ENCODE assay signal across 8 cellular contexts in genomic region chr19:46990998-46991676, GRCh38. TPM values are rescaled to one million over a fixed set of nuclear protein-coding genes. Genes with fewer than 3 reads are reported as not detected.
DNase-seq lines count a peak whose midpoint lies in the region; ATAC-seq and TF ChIP-seq lines count a peak whose summit lies in the region.

No MANE protein-coding gene starts in this region.

- no peaks in the 10 kb centered on the region for H3K27me3 ChIP-seq in CD4-positive, alpha-beta memory T cell (ENCODE audit: insufficient read depth, low read length)
- H3K27me3 ChIP-seq in HUES64 (ENCODE audit: insufficient read depth, low read length): no peaks in the 10 kb centered on the region
- H3K27me3 ChIP-seq in Panc1 (ENCODE audit: control insufficient read depth, insufficient read depth, low read length): no peaks in the 10 kb centered on the region

- CTCF ChIA-PET in CD4-positive, alpha-beta memory T cell (lab: Charles Lee; ENCODE audit: partially characterized antibody): interaction anchor here (0.5 to 6.9 kb wide), 37 partner anchors 10 to 233 kb away, joined by 3 to 123 read pairs (median 5); partner anchors contain the start of genes AP2S1 and ARHGAP35
- CTCF ChIA-PET in Panc1 (lab: Charles Lee): interaction anchor here (0.5 to 1.0 kb wide), 3 partner anchors 11 to 180 kb away, joined by 3 to 6 read pairs (median 3); no protein-coding TSS in a partner anchor

- H3K27me3 Mint-ChIP-seq in CD4-positive, alpha-beta memory T cell: no peaks in the 10 kb centered on the region
- H3K27me3 Mint-ChIP-seq in nephron (ENCODE audit: low read depth): no peaks in the 10 kb centered on the region
- no peaks in the 10 kb centered on the region for H3K27me3 Mint-ChIP-seq in stimulated activated naive CD8-positive, alpha-beta T cell treated with anti-CD3 and anti-CD28 coated beads, Interleukin-15, amount 100 ng/mL, for 72 hours

- peak; percentile 45 to 64 (median 51) for DNase-seq in CD4-positive, alpha-beta memory T cell
- peak; percentile 27 for DNase-seq in Panc1 (ENCODE audit: low read depth, low spot score)
- DNase-seq in activated T-helper 1 cell treated with Interleukin-2 at 50 U/mL for 16 hours (ENCODE audit: low read depth): peak; percentile 38
- DNase-seq in fibroblast of peridontal ligament (ENCODE audit: extremely low read depth): peak; percentile 93
- DNase-seq in stimulated activated naive CD8-positive, alpha-beta T cell treated with anti-CD3 and anti-CD28 coated beads, Interleukin-15, amount 100 ng/mL, for 72 hours: peak in 1 of 2 donors; percentile 49
- DNase-seq in mesenteric fat pad (ENCODE audit: low spot score): no peak

- TF ChIP-seq CTCF in Panc1 (IDR thresholded peaks at IDR 0.05): peak; percentile 81; the same call in 1 of the 2 replicates
- peak; percentile 83 to 92 (median 87) for TF ChIP-seq CTCF in nephron (IDR thresholded peaks at IDR 0.05; ENCODE audit: unreplicated experiment in 3 of 3)

- POLR2A ChIA-PET in CD4-positive, alpha-beta memory T cell (lab: Charles Lee; ENCODE audit: partially characterized antibody): interaction anchor here (0.8 to 3.4 kb wide), 10 partner anchors 11 to 134 kb away, joined by 3 to 28 read pairs (median 6); partner anchors contain the start of gene ARHGAP35
- POLR2A ChIA-PET in Panc1 (lab: Charles Lee): no interaction called here

- H3K4me1 Mint-ChIP-seq in CD4-positive, alpha-beta memory T cell: peaks cover 12 to 20% (median 14%) of the 10 kb centered on the region in 4 donors
- peaks cover 17% of the 10 kb centered on the region for H3K4me1 Mint-ChIP-seq in nephron
- H3K4me1 Mint-ChIP-seq in stimulated activated naive CD8-positive, alpha-beta T cell treated with anti-CD3 and anti-CD28 coated beads, Interleukin-15, amount 100 ng/mL, for 72 hours: peaks cover 12% of the 10 kb centered on the region

- peak; percentile 73 for ATAC-seq in Panc1
- peak; percentile 58 for ATAC-seq in stimulated activated naive CD8-positive, alpha-beta T cell treated with anti-CD3 and anti-CD28 coated beads, Interleukin-15, amount 100 ng/mL, for 72 hours

- H3K9ac ChIP-seq in HUES64 (ENCODE audit: low read depth, low read length): peak overlapping the region; percentile 41; the same call in 1 of the 2 replicates

- peaks cover 20 to 38% of the 10 kb centered on the region in 2 donors for H3K36me3 Mint-ChIP-seq in CD4-positive, alpha-beta memory T cell
- peaks cover 27% of the 10 kb centered on the region for H3K36me3 Mint-ChIP-seq in nephron (ENCODE audit: low read depth)

- no TSS peak for BruUV-seq in Panc1 (replicated peaks; lab: Mats Ljungman, UMichigan)

- H3K36me3 ChIP-seq in CD4-positive, alpha-beta memory T cell (ENCODE audit: insufficient read depth, low read length): peaks cover 40% of the 10 kb centered on the region
- H3K36me3 ChIP-seq in HUES64 (ENCODE audit: insufficient read depth, low read length) (peaks cover 55% of the 10 kb centered on the region), Panc1 (ENCODE audit: control insufficient read depth, insufficient read depth, low read length) (peaks cover 2% of the 10 kb centered on the region)

- in situ Hi-C loops in Panc1 (cut with HindIII; ENCODE audit: low pct_unique_long_range_greater_than_20kb, low sequenced_read_pairs): no loop called here

- peaks cover 14% of the 10 kb centered on the region for H3K4me1 ChIP-seq in CD4-positive, alpha-beta memory T cell (ENCODE audit: insufficient read depth, low read length)
- H3K4me1 ChIP-seq in HUES64 (ENCODE audit: insufficient read depth, low read length): peaks cover 8% of the 10 kb centered on the region; the same call in 1 of the 2 replicates
- peaks cover 7% of the 10 kb centered on the region for H3K4me1 ChIP-seq in Panc1 (ENCODE audit: control insufficient read depth, insufficient read depth, low read length)

- WGBS in HUES64: 44% methylated on average over 17 of the region's 19 CpGs

- H3K9me3 ChIP-seq in CD4-positive, alpha-beta memory T cell (ENCODE audit: control insufficient read depth in 1 of 2, low read length in 2 of 2): no peaks in the 10 kb centered on the region
- H3K9me3 ChIP-seq in HUES64 (ENCODE audit: insufficient read depth, low read depth, low read length) (no peaks in the 10 kb centered on the region), Panc1 (ENCODE audit: control insufficient read depth, insufficient read depth, low read depth, low read length) (no peaks in the 10 kb centered on the region)

- intact Hi-C loops in CD4-positive, alpha-beta memory T cell (cut with micrococcal nuclease): loop anchor here (1.0 to 2.0 kb wide), 5 partner anchors 36 to 234 kb away; partner anchors contain the start of gene ARHGAP35
- intact Hi-C loops in Panc1 (cut with micrococcal nuclease; ENCODE audit: unreplicated experiment): loop anchor here (5.0 kb wide), 1 partner anchor 124 kb away; no protein-coding TSS in a partner anchor

- no peak overlapping the region for H3K4me3 ChIP-seq in CD4-positive, alpha-beta memory T cell (ENCODE audit: low read length in 2 of 2)
- no peak overlapping the region for H3K4me3 ChIP-seq in HUES64 (ENCODE audit: low read length)
- H3K4me3 ChIP-seq in Panc1 (ENCODE audit: low read depth in 2 of 2, low read length in 2 of 2): no peak overlapping the region

- H3K27ac ChIP-seq in CD4-positive, alpha-beta memory T cell (ENCODE audit: low read depth, low read length): no peak overlapping the region
- peak overlapping the region; percentile 43; the same call in 1 of the 2 replicates for H3K27ac ChIP-seq in HUES64 (ENCODE audit: low read depth, low read length)
- peak overlapping the region; percentile 39; the same call in 1 of the 2 replicates for H3K27ac ChIP-seq in Panc1 (ENCODE audit: low read length)

- peak overlapping the region in 5 of 7 donors; percentile 42 to 59 (median 48) for H3K27ac Mint-ChIP-seq in CD4-positive, alpha-beta memory T cell
- H3K27ac Mint-ChIP-seq in nephron: peak overlapping the region; percentile 68 to 92 (median 84)
- H3K27ac Mint-ChIP-seq in stimulated activated naive CD8-positive, alpha-beta T cell treated with anti-CD3 and anti-CD28 coated beads, Interleukin-15, amount 100 ng/mL, for 72 hours: no peak overlapping the region

- H3K9me3 Mint-ChIP-seq in CD4-positive, alpha-beta memory T cell: no peaks in the 10 kb centered on the region
- H3K9me3 Mint-ChIP-seq in nephron: no peaks in the 10 kb centered on the region
- no peaks in the 10 kb centered on the region for H3K9me3 Mint-ChIP-seq in stimulated activated naive CD8-positive, alpha-beta T cell treated with anti-CD3 and anti-CD28 coated beads, Interleukin-15, amount 100 ng/mL, for 72 hours

- peak overlapping the region in 3 of 8 donors; percentile 2 to 46 (median 34) for H3K4me3 Mint-ChIP-seq in CD4-positive, alpha-beta memory T cell
- peak overlapping the region; percentile 38 to 60 (median 46) for H3K4me3 Mint-ChIP-seq in nephron
- H3K4me3 Mint-ChIP-seq in stimulated activated naive CD8-positive, alpha-beta T cell treated with anti-CD3 and anti-CD28 coated beads, Interleukin-15, amount 100 ng/mL, for 72 hours: peak overlapping the region in 1 of 2 donors; percentile 4

RNA-seq across cellular contexts. Expression of gene NPAS1, which starts 28.5 kb away (rescaled TPM):
- total RNA-seq in CD4-positive, alpha-beta memory T cell: under 1 TPM; 0.35 to 0.64 TPM
- not detected for polyA plus RNA-seq in CD4-positive, alpha-beta memory T cell
- 4.2 TPM for polyA plus RNA-seq in HUES64 (2013, experiment 1 of 2)
- 6.7 TPM for polyA plus RNA-seq in HUES64 (2013, experiment 2 of 2)
- 3.6 TPM for total RNA-seq in Panc1 (2021; ENCODE audit: unreplicated experiment)
- 3.2 TPM for polyA plus RNA-seq in Panc1 (2012; ENCODE audit: insufficient read length)
- total RNA-seq in mesenteric fat pad: not detected

RNA-seq across cellular contexts. Expression of gene TMEM160, which starts 57.3 kb away (rescaled TPM):
- total RNA-seq in CD4-positive, alpha-beta memory T cell: 10 to 100 TPM; 34.1 to 36.0 TPM
- polyA plus RNA-seq in CD4-positive, alpha-beta memory T cell: 100 to 1,000 TPM; 112 to 133 TPM
- polyA plus RNA-seq in HUES64 (2013, experiment 1 of 2): 45.0 TPM
- 44.3 TPM for polyA plus RNA-seq in HUES64 (2013, experiment 2 of 2)
- total RNA-seq in Panc1 (2021; ENCODE audit: unreplicated experiment) (41.8 TPM), mesenteric fat pad (23.7 TPM)
- 49.5 TPM for polyA plus RNA-seq in Panc1 (2012; ENCODE audit: insufficient read length)

Comparison
In these comparisons a context has a peak if more than half of its experiments do, and no peak if none do; other contexts are left out.
1. H3K27ac Mint-ChIP-seq: peak in CD4-positive, alpha-beta memory T cell (5 of 7) and nephron (3 of 3); none in stimulated activated naive CD8-positive, alpha-beta T cell treated with anti-CD3 and anti-CD28 coated beads, Interleukin-15, amount 100 ng/mL, for 72 hours (0 of 2).